ENCODE assay signal across 12 cellular contexts in the genomic region with DNA sequence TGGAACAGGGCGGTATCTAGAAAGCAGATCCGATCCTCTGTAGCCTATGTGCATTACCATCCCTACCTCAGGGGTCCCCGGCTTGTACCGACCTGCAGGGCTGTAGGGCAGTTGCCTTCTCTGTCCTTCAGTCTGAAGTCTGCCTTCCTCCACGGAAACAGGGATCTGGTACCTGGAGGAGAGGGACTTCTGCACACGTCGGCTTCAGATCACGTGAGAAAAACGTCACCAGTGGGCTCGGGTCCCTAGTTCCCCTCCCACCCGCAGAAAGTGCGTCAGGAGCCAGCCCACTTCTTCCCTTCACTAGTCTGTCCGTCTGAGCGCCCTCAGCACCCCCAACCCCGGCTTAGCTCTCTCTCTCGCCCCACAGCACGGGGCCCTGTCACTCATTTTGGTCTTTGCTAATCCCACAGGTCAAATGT. TPM values are rescaled to one million over a fixed set of nuclear protein-coding genes. Genes with fewer than 3 reads are reported as not detected.
A peak's percentile ranks its signal among the peaks of the same experiment; 100 is the strongest.
DNase-seq lines count a peak whose midpoint lies in the region; ATAC-seq and TF ChIP-seq lines count a peak whose summit lies in the region.
"Had no signal": no experiment of that assay in that cellular context is flagged by ENCODE, and none has a peak within 500 bp of the region (broad histone marks: within the 10 kb centered on the region; RNA-seq: fewer than 3 reads in every experiment).

A gene with protein sequence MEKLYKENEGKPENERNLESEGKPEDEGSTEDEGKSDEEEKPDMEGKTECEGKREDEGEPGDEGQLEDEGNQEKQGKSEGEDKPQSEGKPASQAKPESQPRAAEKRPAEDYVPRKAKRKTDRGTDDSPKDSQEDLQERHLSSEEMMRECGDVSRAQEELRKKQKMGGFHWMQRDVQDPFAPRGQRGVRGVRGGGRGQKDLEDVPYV (minus strand): TSS at position 170 of the 422 bp plus-strand sequence. CDS start 2,187 bp downstream, outside the sequence.

- ATAC-seq in GM21825 (IDR thresholded peaks at IDR 0.05; ENCODE audit: unreplicated experiment) = no peak
- no peak for ATAC-seq in HG02588 (IDR thresholded peaks at IDR 0.05; ENCODE audit: unreplicated experiment)

- H3K27me3 Mint-ChIP-seq in MCF 10A (ENCODE audit: insufficient read depth, unreplicated experiment) = peaks cover 97% of the 10 kb centered on the region

- H3K27me3 ChIP-seq in breast epithelium = peaks cover 3 to 76% of the 10 kb centered on the region in 2 donors

- CTCF ChIA-PET in MCF 10A (lab: Yijun Ruan, JAX) = no interaction called here

- 4% methylated on average over 17 of the region's 17 CpGs for WGBS in urinary bladder

- no peak within 1 kb of the TSS for H3K27ac Mint-ChIP-seq in MCF 10A (ENCODE audit: low read depth, unreplicated experiment)

- no peak within 1 kb of the TSS for H3K4me3 Mint-ChIP-seq in MCF 10A (ENCODE audit: unreplicated experiment)

- TF ChIP-seq POLR2A in breast epithelium (IDR thresholded peaks at IDR 0.05) = no peak

- H3K27ac ChIP-seq in breast epithelium (peak within 1 kb of the TSS in 1 of 2 donors; percentile 40), urinary bladder (ENCODE audit: low read depth) (no peak within 1 kb of the TSS)
- H3K27ac ChIP-seq: epithelial cell of prostate, KMS-11 had no signal

- H3K4me3 ChIP-seq in breast epithelium = peak within 1 kb of the TSS in 2 of 3 donors; percentile 40 to 56
- H3K4me3 ChIP-seq in urinary bladder (ENCODE audit: low read depth, low read length) = peak within 1 kb of the TSS; percentile 6

- no peaks in the 10 kb centered on the region for H3K4me1 Mint-ChIP-seq in MCF 10A (ENCODE audit: insufficient read depth, unreplicated experiment)

- H3K9me3 Mint-ChIP-seq in MCF 10A (ENCODE audit: unreplicated experiment) = no peaks in the 10 kb centered on the region

- H3K36me3 ChIP-seq in breast epithelium (no peaks in the 10 kb centered on the region), urinary bladder (ENCODE audit: insufficient read depth) (no peaks in the 10 kb centered on the region)

- H3K4me1 ChIP-seq in breast epithelium = no peaks in the 10 kb centered on the region
- no peaks in the 10 kb centered on the region for H3K4me1 ChIP-seq in urinary bladder (ENCODE audit: insufficient read depth)

- POLR2A ChIA-PET in MCF 10A (lab: Yijun Ruan, JAX) = no interaction called here

- no peaks in the 10 kb centered on the region for H3K9me3 ChIP-seq in breast epithelium

- H3K36me3 Mint-ChIP-seq in MCF 10A (ENCODE audit: insufficient read depth, unreplicated experiment) = no peaks in the 10 kb centered on the region

- DNase-seq in breast epithelium (ENCODE audit: low spot score in 2 of 2) (peak in 1 of 2 donors; percentile 19), MCF 10A (ENCODE audit: unreplicated experiment) (no peak), amygdala (lab: John Stamatoyannopoulos, UW) (peak in 50 of 56 donors; percentile 0 to 70 (median 17)), midbrain (lab: John Stamatoyannopoulos, UW) (peak; percentile 39), DMS153 treated with DMSO at 0.1 percent for 48 hours (lab: John Stamatoyannopoulos, UW; ENCODE audit: unreplicated experiment) (no peak)
- DNase-seq: Right ventricle myocardium superior had no signal

- TF ChIP-seq CTCF in breast epithelium (IDR thresholded peaks at IDR 0.05) (no peak), MCF 10A (IDR thresholded peaks at IDR 0.05; ENCODE audit: unreplicated experiment) (no peak)

- intact Hi-C loops in breast epithelium (cut with DNase I; ENCODE audit: low total_unique reads) = no loop called here
- intact Hi-C loops in MCF 10A (cut with micrococcal nuclease) = no loop called here

- no TSS peak for BruUV-seq in MCF 10A (replicated peaks; lab: Mats Ljungman, UMichigan)

RNA-seq across cellular contexts. Expression of the gene that starts here (rescaled TPM):
- 1 to 10 TPM in 1 of 3 donors, under 1 TPM in 1, not detected in 1; 0.88 to 1.3 TPM for total RNA-seq in breast epithelium
- not detected in 2 replicates for total RNA-seq in MCF 10A (2022)
- 2.5 TPM for total RNA-seq in urinary bladder
- 1.3 TPM for polyA plus RNA-seq in urinary bladder
- polyA plus RNA-seq: BJ had no signal

Comparison
In these comparisons a context has a peak if more than half of its experiments do, and no peak if none do; other contexts are left out.
1. DNase-seq: peak in amygdala (50 of 56) and midbrain (single experiment); none in MCF 10A (single experiment) and DMS153 treated with DMSO at 0.1 percent for 48 hours (single experiment).